In genomic region chr10:683448-684071, GRCh38 we compare ENCODE assay signal across 10 cellular contexts.
DNase-seq lines count a peak whose midpoint lies in the region; ATAC-seq lines count a peak whose summit lies in the region.
"Had no signal": no experiment of that assay in that cellular context is flagged by ENCODE, and none has a peak within 500 bp of the region (broad histone marks: within the 10 kb centered on the region; RNA-seq: fewer than 3 reads in every experiment).

No MANE protein-coding gene starts in this region.

- peak overlapping the region; percentile 87 for H3K27ac ChIP-seq in muscle layer of colon (ENCODE audit: low read depth, low read length)

- no peaks in the 10 kb centered on the region for H3K36me3 ChIP-seq in muscle layer of colon (ENCODE audit: insufficient read depth, low read length)

- ATAC-seq in GM21529 (IDR thresholded peaks at IDR 0.05; ENCODE audit: unreplicated experiment), result no peak
- ATAC-seq: left lobe of liver had no signal

- peaks cover 51% of the 10 kb centered on the region for H3K4me1 ChIP-seq in muscle layer of colon (ENCODE audit: insufficient read depth, low read length)

- peak overlapping the region; percentile 84 for H3K9ac ChIP-seq in muscle layer of colon (ENCODE audit: low read length)

- H3K9me3 ChIP-seq in muscle layer of colon (ENCODE audit: low read length), result no peaks in the 10 kb centered on the region

- no peaks in the 10 kb centered on the region for H3K27me3 ChIP-seq in muscle layer of colon (ENCODE audit: control insufficient read depth in 1 of 2, insufficient read depth in 2 of 2, low read length in 2 of 2)

- peak overlapping the region in 1 of 2 donors; percentile 59 for H3K4me3 ChIP-seq in muscle layer of colon (ENCODE audit: low read depth in 1 of 2, low read length in 2 of 2)

- peak; percentile 0 for DNase-seq in NOMO-1 treated with dmso at 0.1 percent for 144 hours (lab: John Stamatoyannopoulos, UW; ENCODE audit: unreplicated experiment)
- no peak for DNase-seq in NOMO-1 treated with DMSO at 0.1 percent for 48 hours (lab: John Stamatoyannopoulos, UW; ENCODE audit: unreplicated experiment)
- DNase-seq in cerebellar cortex (ENCODE audit: low spot score), result peak; percentile 65
- DNase-seq in central memory CD4-positive, alpha-beta T cell, result no peak
- DNase-seq in SIG-M5 (lab: John Stamatoyannopoulos, UW), result no peak
- DNase-seq in stimulated activated CD4-positive, alpha-beta T cell treated with anti-CD3 and anti-CD28 coated beads, Interleukin-4, amount 100 ng/mL, for 1 hour, result no peak
- DNase-seq: SW 1271 had no signal

Comparison
In these comparisons a context has a peak if more than half of its experiments do, and no peak if none do; other contexts are left out.
1. DNase-seq: peak in NOMO-1 treated with dmso at 0.1 percent for 144 hours (single experiment) and cerebellar cortex (single experiment); none in NOMO-1 treated with DMSO at 0.1 percent for 48 hours (single experiment), central memory CD4-positive, alpha-beta T cell (single experiment), SIG-M5 (single experiment) and stimulated activated CD4-positive, alpha-beta T cell treated with anti-CD3 and anti-CD28 coated beads, Interleukin-4, amount 100 ng/mL, for 1 hour (single experiment).